12 cellular contexts compared by ENCODE assay signal in the genomic region with DNA sequence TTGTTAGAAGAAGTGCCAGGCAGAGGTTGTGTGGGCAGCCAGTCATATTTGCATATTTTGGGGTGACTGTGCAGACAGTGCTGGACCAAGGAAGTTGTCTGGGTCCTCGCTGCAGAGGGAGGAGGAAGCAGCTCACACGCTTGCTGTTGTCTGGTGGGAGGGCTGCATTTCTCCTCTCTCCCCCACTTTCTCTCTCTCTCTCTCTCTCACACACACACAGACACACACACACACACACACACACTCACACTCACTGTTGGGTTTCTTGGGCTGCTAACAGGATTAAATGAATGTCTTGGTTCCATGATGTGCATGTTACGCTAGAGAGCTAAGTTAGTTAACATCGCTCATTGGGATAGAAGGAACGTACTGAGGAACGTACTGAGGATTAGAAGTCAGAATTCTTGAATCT.
DNase-seq lines count a peak whose midpoint lies in the region; ATAC-seq and FAIRE-seq lines count a peak whose summit lies in the region.
"Had no signal": no experiment of that assay in that cellular context is flagged by ENCODE, and none has a peak within 500 bp of the region (broad histone marks: within the 10 kb centered on the region; RNA-seq: fewer than 3 reads in every experiment).

No MANE protein-coding gene starts in this region.

- peaks cover 19% of the 10 kb centered on the region for H3K4me1 Mint-ChIP-seq in activated CD4-positive, alpha-beta T cell treated with anti-CD3 and anti-CD28 coated beads, Interleukin-2, amount 10 ng/mL, durations not matched to agents 7 days and 5 days
- peaks cover 28% of the 10 kb centered on the region for H3K4me1 Mint-ChIP-seq in central memory CD8-positive, alpha-beta T cell

- H3K4me3 Mint-ChIP-seq in activated CD4-positive, alpha-beta T cell treated with anti-CD3 and anti-CD28 coated beads, Interleukin-2, amount 10 ng/mL, durations not matched to agents 7 days and 5 days, result no peak overlapping the region
- H3K4me3 Mint-ChIP-seq in central memory CD8-positive, alpha-beta T cell, result peak overlapping the region; percentile 38
- H3K4me3 Mint-ChIP-seq: mesothelial cell of epicardium had no signal

- no peak for DNase-seq in activated CD4-positive, alpha-beta T cell treated with anti-CD3 and anti-CD28 coated beads, Interleukin-2, amount 10 ng/mL, durations not matched to agents 7 days and 5 days
- no peak for DNase-seq in activated CD4-positive, alpha-beta T cell treated with anti-CD3 and anti-CD28 coated beads, Interleukin-2, amount 50 U/mL, for 4 hours
- DNase-seq in GM18507 (ENCODE audit: extremely low spot score, insufficient read length, low read depth), result peak; percentile 38
- peak; percentile 39 for DNase-seq in KBM-7
- DNase-seq in central memory CD8-positive, alpha-beta T cell (ENCODE audit: low spot score in 2 of 2), result no peak
- DNase-seq in kidney tubule cell (ENCODE audit: low spot score), result no peak
- no peak for DNase-seq in DMS153 (lab: John Stamatoyannopoulos, UW)
- DNase-seq: activated CD4-positive, alpha-beta T cell treated with anti-CD3 and anti-CD28 coated beads for 1 hour; GOT3; NCI-H526 had no signal

- H3K27ac Mint-ChIP-seq in activated CD4-positive, alpha-beta T cell treated with anti-CD3 and anti-CD28 coated beads, Interleukin-2, amount 10 ng/mL, durations not matched to agents 7 days and 5 days, result peak overlapping the region; percentile 11
- H3K27ac Mint-ChIP-seq in central memory CD8-positive, alpha-beta T cell (ENCODE audit: low read depth), result no peak overlapping the region

- no peaks in the 10 kb centered on the region for H3K27me3 Mint-ChIP-seq in activated CD4-positive, alpha-beta T cell treated with anti-CD3 and anti-CD28 coated beads, Interleukin-2, amount 10 ng/mL, durations not matched to agents 7 days and 5 days
- H3K27me3 Mint-ChIP-seq in central memory CD8-positive, alpha-beta T cell, result no peaks in the 10 kb centered on the region

- no peaks in the 10 kb centered on the region for H3K9me3 Mint-ChIP-seq in activated CD4-positive, alpha-beta T cell treated with anti-CD3 and anti-CD28 coated beads, Interleukin-2, amount 10 ng/mL, durations not matched to agents 7 days and 5 days
- H3K9me3 Mint-ChIP-seq in central memory CD8-positive, alpha-beta T cell, result no peaks in the 10 kb centered on the region
- H3K9me3 Mint-ChIP-seq: mesothelial cell of epicardium had no signal

- POLR2A ChIA-PET in activated CD4-positive, alpha-beta T cell treated with anti-CD3 and anti-CD28 coated beads, Interleukin-2, amount 10 ng/mL, durations not matched to agents 7 days and 5 days (lab: Charles Lee), result no interaction called here

- CTCF ChIA-PET in activated CD4-positive, alpha-beta T cell treated with anti-CD3 and anti-CD28 coated beads, Interleukin-2, amount 10 ng/mL, durations not matched to agents 7 days and 5 days (lab: Charles Lee), result interaction anchor here (0.6 to 1.4 kb wide), 6 partner anchors 24 to 767 kb away, joined by 3 to 4 read pairs (median 3); a partner anchor contains a TSS

- peak; percentile 91 for FAIRE-seq in GM18507 (lab: Jason Lieb, UNC)

- H3K36me3 Mint-ChIP-seq in activated CD4-positive, alpha-beta T cell treated with anti-CD3 and anti-CD28 coated beads, Interleukin-2, amount 10 ng/mL, durations not matched to agents 7 days and 5 days (ENCODE audit: low read depth), result peaks cover 3% of the 10 kb centered on the region
- H3K36me3 Mint-ChIP-seq in central memory CD8-positive, alpha-beta T cell (ENCODE audit: insufficient read depth), result peaks cover 11% of the 10 kb centered on the region

- in situ Hi-C loops in KBM-7 (cut with MboI; ENCODE audit: low pct_unique_long_range_greater_than_20kb, low sequenced_read_pairs), result loop anchor here (25.0 kb wide), 1 partner anchor 126 kb away; no protein-coding TSS in a partner anchor

- ATAC-seq in central memory CD8-positive, alpha-beta T cell (replicated peaks; ENCODE audit: extremely low read depth, poor library complexity, severe bottlenecking), result no peak
- ATAC-seq in GM21423 (IDR thresholded peaks at IDR 0.05; ENCODE audit: unreplicated experiment), result no peak

Comparison
In these comparisons a context has a peak if more than half of its experiments do, and no peak if none do; other contexts are left out.
1. DNase-seq: peak in GM18507 (single experiment) and KBM-7 (single experiment); none in activated CD4-positive, alpha-beta T cell treated with anti-CD3 and anti-CD28 coated beads, Interleukin-2, amount 10 ng/mL, durations not matched to agents 7 days and 5 days (single experiment), activated CD4-positive, alpha-beta T cell treated with anti-CD3 and anti-CD28 coated beads, Interleukin-2, amount 50 U/mL, for 4 hours (0 of 2), central memory CD8-positive, alpha-beta T cell (0 of 2), kidney tubule cell (single experiment) and DMS153 (single experiment).